Comparison of ENCODE assay signal across 8 cellular contexts in genomic region chr1:46613661-46614603, GRCh38. TPM values are rescaled to one million over a fixed set of nuclear protein-coding genes. Genes with fewer than 3 reads are reported as not detected.
DNase-seq lines count a peak whose midpoint lies in the region; ATAC-seq, FAIRE-seq and TF ChIP-seq lines count a peak whose summit lies in the region.

No MANE protein-coding gene starts in this region.

- peak; percentile 74 for ATAC-seq in gastroesophageal sphincter
- peak; percentile 54 for ATAC-seq in omental fat pad (ENCODE audit: low FRiP score)

- peak; percentile 76 for DNase-seq in Caki2 (ENCODE audit: low read depth)
- DNase-seq in H54 (ENCODE audit: insufficient read length, low spot score), result peak; percentile 59
- peak; percentile 69 to 79 for DNase-seq in NCI-H446 (lab: John Stamatoyannopoulos, UW)
- DNase-seq in omental fat pad (ENCODE audit: low spot score), result peak; percentile 68
- no peak for DNase-seq in activated CD4-positive, CD25-positive, alpha-beta regulatory T cell (lab: John Stamatoyannopoulos, UW)
- no peak for DNase-seq in NCI-H1105 (lab: John Stamatoyannopoulos, UW)

- H3K27me3 ChIP-seq in gastroesophageal sphincter, result no peaks in the 10 kb centered on the region

- H3K27ac Mint-ChIP-seq in activated naive CD4-positive, alpha-beta T cell treated with anti-CD3 and anti-CD28 coated beads, Interleukin-2, amount 50 U/mL, for 24 hours, result no peak overlapping the region

- peaks cover 3% of the 10 kb centered on the region for H3K36me3 Mint-ChIP-seq in activated naive CD4-positive, alpha-beta T cell treated with anti-CD3 and anti-CD28 coated beads, Interleukin-2, amount 50 U/mL, for 24 hours

- peak; percentile 30 for FAIRE-seq in H54 (lab: Jason Lieb, UNC)

- peaks cover 2 to 72% (median 46%) of the 10 kb centered on the region in 3 donors for H3K4me1 ChIP-seq in gastroesophageal sphincter

- peaks cover 0 to 41% of the 10 kb centered on the region in 2 donors for H3K36me3 ChIP-seq in gastroesophageal sphincter

- no peak for TF ChIP-seq POLR2A in H54 (IDR thresholded peaks at IDR 0.05; ENCODE audit: low read depth, low read length)
- TF ChIP-seq POLR2A in gastroesophageal sphincter (IDR thresholded peaks at IDR 0.05), result no peak

- H3K9me3 Mint-ChIP-seq in activated naive CD4-positive, alpha-beta T cell treated with anti-CD3 and anti-CD28 coated beads, Interleukin-2, amount 50 U/mL, for 24 hours, result no peaks in the 10 kb centered on the region

- WGBS in gastroesophageal sphincter (ENCODE audit: low coverage in 1 of 2), 2 donors, result 4% methylated on average over 12 of the region's 16 CpGs; no CpG with 5 or more reads in 1 of the 2 donors

- TF ChIP-seq EP300 in gastroesophageal sphincter (IDR thresholded peaks at IDR 0.05), result no peak

- in situ Hi-C loops in Caki2 (cut with HindIII; ENCODE audit: low pct_unique_long_range_greater_than_20kb, low sequenced_read_pairs), result no loop called here

- H3K4me3 Mint-ChIP-seq in activated naive CD4-positive, alpha-beta T cell treated with anti-CD3 and anti-CD28 coated beads, Interleukin-2, amount 50 U/mL, for 24 hours, result peak overlapping the region; percentile 33

- H3K27ac ChIP-seq in gastroesophageal sphincter, result peak overlapping the region; percentile 21 to 99 (median 97)

- H3K4me1 Mint-ChIP-seq in activated naive CD4-positive, alpha-beta T cell treated with anti-CD3 and anti-CD28 coated beads, Interleukin-2, amount 50 U/mL, for 24 hours, result peaks cover 62% of the 10 kb centered on the region

- H3K27me3 Mint-ChIP-seq in activated naive CD4-positive, alpha-beta T cell treated with anti-CD3 and anti-CD28 coated beads, Interleukin-2, amount 50 U/mL, for 24 hours, result no peaks in the 10 kb centered on the region

- H3K9me3 ChIP-seq in gastroesophageal sphincter, result no peaks in the 10 kb centered on the region

- H3K4me3 ChIP-seq in gastroesophageal sphincter, result peak overlapping the region in 1 of 2 donors; percentile 46

- TF ChIP-seq CTCF in gastroesophageal sphincter (IDR thresholded peaks at IDR 0.05) (no peak), omental fat pad (IDR thresholded peaks at IDR 0.05) (no peak)

RNA-seq across cellular contexts. Expression of gene MOB3C, which starts 2.7 kb away (rescaled TPM):
- total RNA-seq in Caki2 (2014; rRNA removed; shearing (Covaris generic); ENCODE audit: low replicate concordance), result 17.7 and 33.9 TPM in 2 replicates
- total RNA-seq in gastroesophageal sphincter (10 to 100 TPM; 20.7 to 28.3 (median 23.2) TPM), omental fat pad (10 to 100 TPM; 24.7 to 30.0 (median 28.9) TPM)

RNA-seq across cellular contexts. Expression of gene MKNK1, which starts 9.9 kb away (rescaled TPM):
- total RNA-seq in Caki2 (2014; rRNA removed; shearing (Covaris generic); ENCODE audit: low replicate concordance), result 25.7 and 37.5 TPM in 2 replicates
- total RNA-seq in gastroesophageal sphincter (10 to 100 TPM; 23.0 to 42.1 (median 34.5) TPM), omental fat pad (10 to 100 TPM; 46.1 to 81.2 (median 67.6) TPM)

RNA-seq across cellular contexts. Expression of gene ATPAF1, which starts 54.2 kb away (rescaled TPM):
- total RNA-seq in Caki2 (2014; rRNA removed; shearing (Covaris generic); ENCODE audit: low replicate concordance), result 85.1 and 98.8 TPM in 2 replicates
- total RNA-seq in gastroesophageal sphincter (100 to 1,000 TPM in 1 of 4 donors, 10 to 100 TPM in 3; 61.7 to 101 (median 81.8) TPM), omental fat pad (10 to 100 TPM; 33.1 to 83.6 (median 57.0) TPM)

RNA-seq across cellular contexts. Expression of gene TEX38, which starts 57.7 kb away (rescaled TPM):
- total RNA-seq in Caki2 (2014; rRNA removed; shearing (Covaris generic); ENCODE audit: low replicate concordance), result not detected in 2 replicates
- total RNA-seq in gastroesophageal sphincter (1 to 10 TPM in 1 of 4 donors, not detected in 3; 1.7 TPM), omental fat pad (not detected)

Comparison
In these comparisons a context has a peak if more than half of its experiments do, and no peak if none do; other contexts are left out.
1. DNase-seq: peak in Caki2 (single experiment), H54 (single experiment), NCI-H446 (2 of 2) and omental fat pad (single experiment); none in activated CD4-positive, CD25-positive, alpha-beta regulatory T cell (0 of 4) and NCI-H1105 (single experiment).